In the genomic region with DNA sequence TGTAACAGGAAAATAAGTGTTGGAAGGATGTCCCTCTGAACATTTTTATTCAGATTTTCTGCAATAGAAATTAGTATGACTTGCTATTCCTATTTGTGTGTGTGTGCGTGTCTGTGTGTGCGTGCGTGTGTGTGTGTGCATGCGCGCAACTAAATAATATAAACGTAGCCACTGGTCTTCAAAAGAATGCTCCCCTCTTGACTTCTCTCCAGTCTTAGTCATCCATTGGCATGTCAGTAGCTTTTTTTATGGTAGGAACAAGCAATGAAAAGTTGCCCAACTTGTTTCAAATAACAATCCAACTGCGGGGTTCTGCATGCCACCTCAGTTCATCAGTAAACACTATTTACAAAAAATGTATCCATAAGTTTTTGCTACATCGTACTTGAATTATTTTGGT, we compare ENCODE assay signal across 12 cellular contexts.
A peak's percentile ranks its signal among the peaks of the same experiment; 100 is the strongest.
DNase-seq lines count a peak whose midpoint lies in the region; ATAC-seq and TF ChIP-seq lines count a peak whose summit lies in the region.
"Had no signal": no experiment of that assay in that cellular context is flagged by ENCODE, and none has a peak within 500 bp of the region (broad histone marks: within the 10 kb centered on the region; RNA-seq: fewer than 3 reads in every experiment).

No MANE protein-coding gene starts in this region.

- peak; percentile 71 for DNase-seq in GM04503 (ENCODE audit: low read depth)
- no peak for DNase-seq in RWPE2 (ENCODE audit: low spot score)
- DNase-seq in fibroblast of pulmonary artery (ENCODE audit: low read depth) = peak; percentile 65
- DNase-seq in smooth muscle cell of the brain vasculature (ENCODE audit: low read depth, low spot score) = peak; percentile 24
- no peak for DNase-seq in SHP77 treated with DMSO at 0.1 percent for 48 hours (lab: John Stamatoyannopoulos, UW)
- no peak for DNase-seq in nephron progenitor cell
- DNase-seq: activated CD4-positive, alpha-beta T cell treated with anti-CD3 and anti-CD28 coated beads, Interleukin-2, amount 10 ng/mL, durations not matched to agents 24 days and 14 days; DMS153; KG1; natural killer cell; sigmoid colon had no signal

- no peaks in the 10 kb centered on the region for H3K27me3 ChIP-seq in RWPE2 (ENCODE audit: insufficient read depth, poor library complexity, severe bottlenecking)
- H3K27me3 ChIP-seq: sigmoid colon had no signal

- H3K27ac ChIP-seq in RWPE2 (ENCODE audit: poor library complexity, severe bottlenecking) = no peak overlapping the region
- H3K27ac ChIP-seq: sigmoid colon had no signal

- H3K4me1 Mint-ChIP-seq in nephron progenitor cell = peaks cover 12% of the 10 kb centered on the region
- H3K4me1 Mint-ChIP-seq: activated CD4-positive, alpha-beta T cell treated with anti-CD3 and anti-CD28 coated beads, Interleukin-2, amount 10 ng/mL, durations not matched to agents 24 days and 14 days; natural killer cell had no signal

- peaks cover 15% of the 10 kb centered on the region for H3K4me1 ChIP-seq in RWPE2 (ENCODE audit: insufficient read depth, poor library complexity, severe bottlenecking)

- no peaks in the 10 kb centered on the region for H3K27me3 Mint-ChIP-seq in nephron progenitor cell (ENCODE audit: low read depth, poor library complexity)
- H3K27me3 Mint-ChIP-seq: activated CD4-positive, alpha-beta T cell treated with anti-CD3 and anti-CD28 coated beads, Interleukin-2, amount 10 ng/mL, durations not matched to agents 24 days and 14 days had no signal

- H3K27ac Mint-ChIP-seq in nephron progenitor cell = no peak overlapping the region
- H3K27ac Mint-ChIP-seq: activated CD4-positive, alpha-beta T cell treated with anti-CD3 and anti-CD28 coated beads, Interleukin-2, amount 10 ng/mL, durations not matched to agents 24 days and 14 days; natural killer cell had no signal

- H3K36me3 ChIP-seq in RWPE2 (ENCODE audit: low read depth) = no peaks in the 10 kb centered on the region
- H3K36me3 ChIP-seq: sigmoid colon had no signal

- peaks cover under 1% of the 10 kb centered on the region for H3K9me3 Mint-ChIP-seq in nephron progenitor cell

- no peaks in the 10 kb centered on the region for H3K9me3 ChIP-seq in RWPE2 (ENCODE audit: severe bottlenecking)
- H3K9me3 ChIP-seq: sigmoid colon had no signal

- H3K36me3 Mint-ChIP-seq in nephron progenitor cell (ENCODE audit: low read depth) = peaks cover 6% of the 10 kb centered on the region
- H3K36me3 Mint-ChIP-seq: natural killer cell had no signal

- TF ChIP-seq CTCF in RWPE2 (IDR thresholded peaks at IDR 0.05; ENCODE audit: poor library complexity, severe bottlenecking) = no peak
- no peak for TF ChIP-seq CTCF in fibroblast of pulmonary artery (IDR thresholded peaks at IDR 0.05; ENCODE audit: low read length, missing control alignments)
- no peak for TF ChIP-seq CTCF in nephron progenitor cell (IDR thresholded peaks at IDR 0.05)

- no peak overlapping the region for H3K4me3 Mint-ChIP-seq in nephron progenitor cell
- H3K4me3 Mint-ChIP-seq: activated CD4-positive, alpha-beta T cell treated with anti-CD3 and anti-CD28 coated beads, Interleukin-2, amount 10 ng/mL, durations not matched to agents 24 days and 14 days; natural killer cell had no signal

- H3K4me3 ChIP-seq in RWPE2 (ENCODE audit: severe bottlenecking) (no peak overlapping the region), fibroblast of pulmonary artery (replicated peaks; ENCODE audit: low read depth, low read length) (no peak overlapping the region)
- H3K4me3 ChIP-seq: sigmoid colon had no signal

- ATAC-seq in RWPE2 (ENCODE audit: low read depth) (peak; percentile 73), GM21381 (IDR thresholded peaks at IDR 0.05; ENCODE audit: unreplicated experiment) (no peak)
- ATAC-seq: natural killer cell had no signal

Comparison
In these comparisons a context has a peak if more than half of its experiments do, and no peak if none do; other contexts are left out.
1. DNase-seq: peak in GM04503 (single experiment), fibroblast of pulmonary artery (single experiment) and smooth muscle cell of the brain vasculature (single experiment); none in RWPE2 (single experiment), SHP77 treated with DMSO at 0.1 percent for 48 hours (single experiment) and nephron progenitor cell (single experiment).